Comparison of ENCODE assay signal across 1 cellular context in the genomic region with DNA sequence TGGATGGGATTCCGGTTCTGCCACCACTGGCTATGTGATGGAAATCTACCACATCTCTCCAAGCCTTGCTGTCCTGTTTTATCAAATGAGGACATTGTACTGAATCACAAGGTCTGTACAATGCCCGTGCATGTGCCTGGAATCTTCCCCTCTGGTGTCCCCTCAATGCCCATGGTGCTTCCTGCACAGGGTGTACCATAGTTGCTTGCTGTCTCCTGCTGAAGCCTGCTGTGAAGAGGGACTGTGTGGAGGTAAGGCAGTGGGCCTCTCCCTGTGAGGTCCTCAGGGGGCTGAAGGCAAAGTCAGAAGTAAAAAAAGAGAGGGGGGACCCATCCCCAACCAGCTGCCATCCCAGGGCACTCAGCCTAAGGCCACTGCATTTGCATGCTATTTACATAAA.
TF ChIP-seq lines count a peak whose summit lies in the region.

No MANE protein-coding gene starts in this region.

TF ChIP-seq in WTC11, 78 proteins besides CTCF, POLR2A, EP300 and RAD21 (continued from another document):
- TF ChIP-seq, protein P1, sequence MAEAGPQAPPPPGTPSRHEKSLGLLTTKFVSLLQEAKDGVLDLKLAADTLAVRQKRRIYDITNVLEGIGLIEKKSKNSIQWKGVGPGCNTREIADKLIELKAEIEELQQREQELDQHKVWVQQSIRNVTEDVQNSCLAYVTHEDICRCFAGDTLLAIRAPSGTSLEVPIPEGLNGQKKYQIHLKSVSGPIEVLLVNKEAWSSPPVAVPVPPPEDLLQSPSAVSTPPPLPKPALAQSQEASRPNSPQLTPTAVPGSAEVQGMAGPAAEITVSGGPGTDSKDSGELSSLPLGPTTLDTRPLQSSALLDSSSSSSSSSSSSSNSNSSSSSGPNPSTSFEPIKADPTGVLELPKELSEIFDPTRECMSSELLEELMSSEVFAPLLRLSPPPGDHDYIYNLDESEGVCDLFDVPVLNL (CRISPR knock-in tag; IDR thresholded peaks at IDR 0.05; ENCODE audit: borderline replicate concordance, low read depth): no peak
- TF ChIP-seq ZNF416 (CRISPR knock-in tag; IDR thresholded peaks at IDR 0.05) (no peak), PRRX2 (CRISPR knock-in tag; IDR thresholded peaks at IDR 0.05) (no peak), FOXP4 (CRISPR knock-in tag; IDR thresholded peaks at IDR 0.05) (no peak), ARID4B (CRISPR knock-in tag; IDR thresholded peaks at IDR 0.05; ENCODE audit: borderline replicate concordance) (no peak), MXD4 (CRISPR knock-in tag; IDR thresholded peaks at IDR 0.05; ENCODE audit: borderline replicate concordance) (no peak), KAT7 (CRISPR knock-in tag; IDR thresholded peaks at IDR 0.05; ENCODE audit: borderline replicate concordance) (no peak), TCF7 (CRISPR knock-in tag; IDR thresholded peaks at IDR 0.05; ENCODE audit: low read depth) (no peak), NFATC4 (CRISPR knock-in tag; IDR thresholded peaks at IDR 0.05) (no peak), NR1H2 (CRISPR knock-in tag; IDR thresholded peaks at IDR 0.05) (no peak), ZBTB21 (CRISPR knock-in tag; IDR thresholded peaks at IDR 0.05; ENCODE audit: borderline replicate concordance) (no peak), SMAD4 (CRISPR knock-in tag; IDR thresholded peaks at IDR 0.05) (no peak), SMAD3 (CRISPR knock-in tag; IDR thresholded peaks at IDR 0.05; ENCODE audit: borderline replicate concordance) (no peak), CDX4 (CRISPR knock-in tag; IDR thresholded peaks at IDR 0.05; ENCODE audit: borderline replicate concordance) (no peak), USF1 (CRISPR knock-in tag; IDR thresholded peaks at IDR 0.05) (no peak)
